11 cellular contexts compared by ENCODE assay signal in genomic region chr6:43923376-43924221, GRCh38.
DNase-seq lines count a peak whose midpoint lies in the region; ATAC-seq and TF ChIP-seq lines count a peak whose summit lies in the region.
"Had no signal": no experiment of that assay in that cellular context is flagged by ENCODE, and none has a peak within 500 bp of the region (broad histone marks: within the 10 kb centered on the region; RNA-seq: fewer than 3 reads in every experiment).

No MANE protein-coding gene starts in this region.

- no peaks in the 10 kb centered on the region for H3K9me3 ChIP-seq in BLaER1 treated with 17β-estradiol and CSF1 and Interleukin-3, amounts not matched to agents 10 nM and 100 nM (replicated peaks in 1 of 11)
- H3K9me3 ChIP-seq in adrenal gland (replicated peaks in 1 of 3): no peaks in the 10 kb centered on the region

- no peak for TF ChIP-seq POLR2A in adrenal gland (IDR thresholded peaks at IDR 0.05)

- H4K20me1 ChIP-seq in BLaER1 treated with 17β-estradiol and CSF1 and Interleukin-3, amounts not matched to agents 10 nM and 100 nM: peaks cover 0 to 14% (median 0%) of the 10 kb centered on the region in 11 experiments; a peak in 2 of 22 replicates

- H3K9me3 Mint-ChIP-seq in activated CD4-positive, alpha-beta memory T cell treated with anti-CD3 and anti-CD28 coated beads, Interleukin-2, amount 10 ng/mL, durations not matched to agents 7 days and 5 days: no peaks in the 10 kb centered on the region

- H3K27ac ChIP-seq in BLaER1 treated with 17β-estradiol and CSF1 and Interleukin-3, amounts not matched to agents 10 nM and 100 nM: peak overlapping the region in 7 of 11 experiments; percentile 22 to 63 (median 48); a peak in 13 of 22 replicates
- peak overlapping the region in 1 of 5 donors; percentile 5 for H3K27ac ChIP-seq in adrenal gland

- peaks cover 0 to 16% (median 0%) of the 10 kb centered on the region in 11 experiments; a peak in 3 of 22 replicates for H3K27me3 ChIP-seq in BLaER1 treated with 17β-estradiol and CSF1 and Interleukin-3, amounts not matched to agents 10 nM and 100 nM
- no peaks in the 10 kb centered on the region for H3K27me3 ChIP-seq in adrenal gland

- H3K27ac Mint-ChIP-seq in activated CD4-positive, alpha-beta memory T cell treated with anti-CD3 and anti-CD28 coated beads, Interleukin-2, amount 10 ng/mL, durations not matched to agents 7 days and 5 days: no peak overlapping the region

- DNase-seq in LHCN-M2 (ENCODE audit: low read depth) (peak; percentile 83), adrenal gland (peak in 4 of 7 donors; percentile 34 to 48 (median 42)), myocyte (ENCODE audit: low read depth) (peak; percentile 77), ureter (ENCODE audit: low spot score) (no peak)
- DNase-seq in activated CD4-positive, alpha-beta memory T cell treated with anti-CD3 and anti-CD28 coated beads, Interleukin-2, amount 10 ng/mL, durations not matched to agents 7 days and 5 days: no peak
- DNase-seq: DMS 273 treated with DMSO at 0.1 percent for 48 hours, NCI-H774 had no signal

- 72 to 90% (median 76%) methylated on average over 8 to 15 of the region's 15 CpGs for WGBS in adrenal gland, 4 donors

- no peaks in the 10 kb centered on the region for H3K36me3 ChIP-seq in BLaER1 treated with 17β-estradiol and CSF1 and Interleukin-3, amounts not matched to agents 10 nM and 100 nM
- no peaks in the 10 kb centered on the region for H3K36me3 ChIP-seq in adrenal gland (replicated peaks in 1 of 2)

- POLR2A ChIA-PET in activated CD4-positive, alpha-beta memory T cell treated with anti-CD3 and anti-CD28 coated beads, Interleukin-2, amount 10 ng/mL, durations not matched to agents 7 days and 5 days (lab: Charles Lee): interaction anchor here (1.1 to 1.2 kb wide), 2 partner anchors 10 to 14 kb away, joined by 3 read pairs; no protein-coding TSS in a partner anchor

- no peaks in the 10 kb centered on the region for H3K36me3 Mint-ChIP-seq in activated CD4-positive, alpha-beta memory T cell treated with anti-CD3 and anti-CD28 coated beads, Interleukin-2, amount 10 ng/mL, durations not matched to agents 7 days and 5 days (ENCODE audit: low read depth)

- peak overlapping the region in 9 of 11 experiments; percentile 8 to 57 (median 32); a peak in 11 of 22 replicates for H3K9ac ChIP-seq in BLaER1 treated with 17β-estradiol and CSF1 and Interleukin-3, amounts not matched to agents 10 nM and 100 nM

- TF ChIP-seq CTCF in adrenal gland (IDR thresholded peaks at IDR 0.05): no peak

- H3K4me1 Mint-ChIP-seq in activated CD4-positive, alpha-beta memory T cell treated with anti-CD3 and anti-CD28 coated beads, Interleukin-2, amount 10 ng/mL, durations not matched to agents 7 days and 5 days: peaks cover 32% of the 10 kb centered on the region

- peak overlapping the region in 3 of 10 experiments; percentile 9 to 24 (median 10); a peak in 6 of 20 replicates for H3K4me3 ChIP-seq in BLaER1 treated with 17β-estradiol and CSF1 and Interleukin-3, amounts not matched to agents 10 nM and 100 nM
- H3K4me3 ChIP-seq in adrenal gland: no peak overlapping the region

- H3K4me1 ChIP-seq in BLaER1 treated with 17β-estradiol and CSF1 and Interleukin-3, amounts not matched to agents 10 nM and 100 nM: peaks cover 48 to 65% (median 59%) of the 10 kb centered on the region in 10 experiments
- H3K4me1 ChIP-seq in adrenal gland (replicated peaks in 1 of 2): peaks cover 0 to 21% of the 10 kb centered on the region in 2 donors

- H3K4me2 ChIP-seq in BLaER1 treated with 17β-estradiol and CSF1 and Interleukin-3, amounts not matched to agents 10 nM and 100 nM: peak overlapping the region; percentile 72 to 97 (median 88)

- no peak overlapping the region for H3K4me3 Mint-ChIP-seq in activated CD4-positive, alpha-beta memory T cell treated with anti-CD3 and anti-CD28 coated beads, Interleukin-2, amount 10 ng/mL, durations not matched to agents 7 days and 5 days

- intact Hi-C loops in adrenal gland (cut with DNase I): no loop called here

- CTCF ChIA-PET in activated CD4-positive, alpha-beta memory T cell treated with anti-CD3 and anti-CD28 coated beads, Interleukin-2, amount 10 ng/mL, durations not matched to agents 7 days and 5 days (lab: Charles Lee): interaction anchor here (1.1 to 1.3 kb wide), 2 partner anchors 151 to 154 kb away, joined by 3 to 4 read pairs; partner anchors contain the start of gene VEGFA

- no peak for ATAC-seq in GM19455 (IDR thresholded peaks at IDR 0.05; ENCODE audit: unreplicated experiment)
- ATAC-seq in HG02642 (IDR thresholded peaks at IDR 0.05; ENCODE audit: poor library complexity, unreplicated experiment): no peak
- ATAC-seq: right cardiac atrium had no signal

- H3K27me3 Mint-ChIP-seq in activated CD4-positive, alpha-beta memory T cell treated with anti-CD3 and anti-CD28 coated beads, Interleukin-2, amount 10 ng/mL, durations not matched to agents 7 days and 5 days: peaks cover 6% of the 10 kb centered on the region

Comparison
In these comparisons a context has a peak if more than half of its experiments do, and no peak if none do; other contexts are left out.
1. DNase-seq: peak in LHCN-M2 (single experiment), adrenal gland (4 of 7) and myocyte (single experiment); none in activated CD4-positive, alpha-beta memory T cell treated with anti-CD3 and anti-CD28 coated beads, Interleukin-2, amount 10 ng/mL, durations not matched to agents 7 days and 5 days (single experiment) and ureter (single experiment).